ENCODE assay signal across 16 cellular contexts in the genomic region with DNA sequence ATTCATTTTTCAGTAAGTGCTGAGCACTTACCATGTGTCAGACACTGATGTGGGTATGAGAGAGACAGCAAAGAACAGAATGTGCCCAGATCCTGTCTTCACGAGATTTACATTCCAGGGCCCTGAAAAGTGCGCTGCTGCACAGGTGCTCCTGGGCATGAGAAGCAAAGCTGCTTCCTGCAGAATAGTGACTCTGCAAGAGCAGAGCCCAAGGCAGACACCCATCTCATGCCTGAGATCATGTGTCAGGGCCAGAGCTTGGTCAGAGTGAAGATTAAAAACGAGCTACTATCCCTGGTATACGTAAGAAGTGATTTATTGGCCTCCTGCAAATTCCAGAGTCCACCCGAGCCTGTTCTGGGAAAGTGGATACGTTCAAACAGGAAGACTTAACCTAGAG.
"Had no signal": no experiment of that assay in that cellular context is flagged by ENCODE, and none has a peak within 500 bp of the region (broad histone marks: within the 10 kb centered on the region; RNA-seq: fewer than 3 reads in every experiment).

No MANE protein-coding gene starts in this region.

- H3K79me2 ChIP-seq: parathyroid adenoma had no signal

- H2AFZ ChIP-seq: parathyroid adenoma had no signal

- H3K9me3 ChIP-seq: gastrocnemius medialis, psoas muscle, tibial artery had no signal

- H3K36me3 ChIP-seq: gastrocnemius medialis, spleen, tibial artery had no signal

- ATAC-seq: gastrocnemius medialis; left colon; natural killer cell; sciatic nerve; stimulated activated memory B cell treated with anti-CD40 and anti-IgM and Interleukin-4, amounts not matched to agents 10 μg/mL and 1 μg/mL and 100 μg/mL, for 72 hours had no signal

- H3K27me3 ChIP-seq: dorsolateral prefrontal cortex, gastrocnemius medialis, spleen, tibial artery had no signal

- H3K27ac ChIP-seq: dorsolateral prefrontal cortex, gastrocnemius medialis, parathyroid adenoma, psoas muscle, spleen, tibial artery had no signal

- H3K4me1 ChIP-seq: gastrocnemius medialis, parathyroid adenoma, psoas muscle, spleen, tibial artery had no signal

- H3K4me3 ChIP-seq: dorsolateral prefrontal cortex, gastrocnemius medialis, psoas muscle, spleen, tibial artery had no signal

- DNase-seq: cortex of kidney; dorsolateral prefrontal cortex; effector CD8-positive, alpha-beta T cell; gastrocnemius medialis; left colon; natural killer cell; occipital lobe; psoas muscle; spleen; stimulated activated CD4-positive, alpha-beta T cell treated with anti-CD3 and anti-CD28 coated beads, Interleukin-15, amount 100 ng/mL, for 24 hours; stimulated activated CD4-positive, alpha-beta T cell treated with anti-CD3 and anti-CD28 coated beads, Interleukin-1b, Interleukin-23, amount 100 ng/mL, for 48 hours; stimulated activated CD4-positive, alpha-beta T cell treated with anti-CD3 and anti-CD28 coated beads, Interleukin-4, amount 100 ng/mL, for 24 hours; tibial artery had no signal
